In the genomic region with DNA sequence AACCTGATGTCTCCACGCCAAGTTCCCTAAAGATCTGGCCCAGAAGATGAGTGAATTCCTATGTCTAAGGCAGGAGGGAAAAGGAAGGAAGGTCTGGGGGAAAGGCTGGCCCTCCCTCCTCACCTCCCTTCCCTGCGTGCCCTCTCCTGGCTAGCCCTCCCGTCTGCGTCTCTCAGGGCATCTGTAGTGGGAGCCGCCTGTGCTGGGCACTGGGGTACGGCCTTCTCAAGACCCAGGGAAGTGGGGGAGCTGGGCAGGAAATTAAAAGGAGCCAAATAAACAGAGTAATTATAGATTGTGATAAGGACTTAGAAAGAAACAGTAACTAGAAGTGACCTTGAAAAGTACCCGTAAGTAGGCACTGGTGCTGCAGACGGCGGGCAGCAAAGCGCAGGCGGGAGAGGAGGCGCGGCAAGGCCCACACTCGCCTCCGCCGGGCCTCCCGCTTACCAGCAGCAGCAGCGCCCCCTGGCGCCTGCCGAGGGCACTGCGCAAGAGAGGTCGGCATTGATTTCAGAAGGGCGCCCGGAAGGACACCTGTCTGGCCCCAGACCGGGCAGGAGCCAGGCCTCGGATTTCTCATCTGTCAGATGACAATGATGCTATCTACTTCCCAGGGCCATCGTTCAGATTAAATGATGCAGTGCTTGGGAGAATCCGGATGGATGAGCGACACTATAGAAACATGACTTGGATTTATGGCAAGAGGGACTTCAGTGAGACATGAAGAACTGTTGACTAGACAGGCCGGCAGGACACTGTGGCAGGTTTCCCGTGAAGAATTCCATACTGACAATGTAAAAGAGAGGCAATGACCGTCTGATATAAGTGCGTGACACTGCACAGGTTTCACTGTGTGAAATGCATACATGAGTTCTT, we compare ENCODE assay signal across 8 cellular contexts. TPM values are rescaled to one million over a fixed set of nuclear protein-coding genes. Genes with fewer than 3 reads are reported as not detected.
A peak's percentile ranks its signal among the peaks of the same experiment; 100 is the strongest.
DNase-seq lines count a peak whose midpoint lies in the region; TF ChIP-seq lines count a peak whose summit lies in the region.

No MANE protein-coding gene starts in this region.

- peaks cover 21% of the 10 kb centered on the region for H3F3A ChIP-seq in GM23248 (ENCODE audit: insufficient read depth)

- CTCF ChIA-PET in GM10248 (lab: Yijun Ruan, JAX), result interaction anchor here (0.9 to 6.4 kb wide), 14 partner anchors 9 to 703 kb away, joined by 3 to 35 read pairs (median 6); no protein-coding TSS in a partner anchor

- no peaks in the 10 kb centered on the region for H3K9me2 ChIP-seq in GM23248 (ENCODE audit: insufficient read depth)

- H2AFZ ChIP-seq in GM23248, result no peak overlapping the region

- no peaks in the 10 kb centered on the region for H3K9me3 ChIP-seq in GM23248 (ENCODE audit: low read depth)

- intact Hi-C loops in dorsolateral prefrontal cortex (cut with DNase I), result no loop called here

- no peaks in the 10 kb centered on the region for H3K36me3 ChIP-seq in GM23248 (ENCODE audit: low read depth)

- H3K4me3 ChIP-seq in GM23248 (no peak overlapping the region), LNCaP clone FGC (ENCODE audit: low read depth, low read length) (no peak overlapping the region), dorsolateral prefrontal cortex (no peak overlapping the region)

- no peaks in the 10 kb centered on the region; the same call in 1 of the 2 replicates for H3K27me3 ChIP-seq in GM23248 (replicated peaks; ENCODE audit: insufficient read depth)
- H3K27me3 ChIP-seq in dorsolateral prefrontal cortex, result peaks cover 0 to 10% (median 0%) of the 10 kb centered on the region in 45 donors

- no peaks in the 10 kb centered on the region for H4K20me1 ChIP-seq in GM23248 (ENCODE audit: insufficient read depth)

- DNase-seq in GM10248 (ENCODE audit: extremely low spot score) (peak; percentile 86), GM23248 (peak; percentile 59), LNCaP clone FGC (ENCODE audit: low read depth) (peak; percentile 8), dorsolateral prefrontal cortex (peak in 6 of 10 donors; percentile 18 to 62 (median 36)), midbrain (lab: John Stamatoyannopoulos, UW) (peak; percentile 13), NCI-H2081 treated with DMSO at 0.1 percent for 48 hours (lab: John Stamatoyannopoulos, UW) (no peak)
- peak; percentile 87 for DNase-seq in activated CD4-positive, alpha-beta T cell treated with anti-CD3 and anti-CD28 coated beads for 48 hours
- DNase-seq in stimulated activated CD8-positive, alpha-beta memory T cell treated with anti-CD3 and anti-CD28 coated beads, Interleukin-4, amount 100 ng/mL, for 48 hours, result peak; percentile 89

- peak; percentile 94 for TF ChIP-seq CTCF in GM10248 (IDR thresholded peaks at IDR 0.05; ENCODE audit: control extremely low read depth, extremely low read depth, low read depth, missing control alignments)
- peak; percentile 94 for TF ChIP-seq CTCF in LNCaP clone FGC (IDR thresholded peaks at IDR 0.05; ENCODE audit: control insufficient read depth, extremely low read depth, insufficient read depth)
- TF ChIP-seq CTCF in dorsolateral prefrontal cortex (IDR thresholded peaks at IDR 0.05 in 54 of 56, conservative IDR thresholded peaks at IDR 0.05 in 2 of 56; ENCODE audit: low read depth in 1 of 56, partially characterized antibody in 56 of 56), result peak; percentile 57 to 87 (median 80)

- H3K4me1 ChIP-seq in GM23248 (ENCODE audit: insufficient read depth), result peaks cover 37% of the 10 kb centered on the region

- POLR2A ChIA-PET in GM10248 (lab: Yijun Ruan, JAX), result no interaction called here

- no peak overlapping the region for H3K4me2 ChIP-seq in GM23248 (ENCODE audit: unreplicated experiment)

- no peak overlapping the region for H3K9ac ChIP-seq in GM23248

- H3K27ac ChIP-seq in GM23248 (no peak overlapping the region), dorsolateral prefrontal cortex (no peak overlapping the region)

- WGBS in GM23248 (ENCODE audit: low coverage in 1 of 2, low lambda C conversion rate in 2 of 2, missing lambda C conversion rate in 2 of 2), 2 experiments, result 40 to 46% methylated on average over 32 to 33 of the region's 33 CpGs

- in situ Hi-C loops in GM23248 (cut with MboI), result no loop called here

- no peaks in the 10 kb centered on the region for H3K79me2 ChIP-seq in GM23248 (ENCODE audit: insufficient read depth)

RNA-seq across cellular contexts. Expression of a gene that starts 7.3 kb away (rescaled TPM):
- not detected in 2 replicates for total RNA-seq in GM23248 (2014; rRNA removed; shearing (Covaris generic))
- polyA plus RNA-seq in GM23248 (2016; fragmentation: Nextera tagmentation; extraction: Ambion mirVana), result not detected in 2 replicates
- 1 to 10 TPM in 14 of 120 experiments, under 1 TPM in 84, not detected in 22; 0.11 to 2.7 (median 0.51) TPM for total RNA-seq in dorsolateral prefrontal cortex

RNA-seq across cellular contexts. Expression of a gene that starts 31.4 kb away (rescaled TPM):
- under 0.01 TPM in 1 of 2 replicates, not detected in the other for total RNA-seq in GM23248 (2014; rRNA removed; shearing (Covaris generic))
- not detected in 2 replicates for polyA plus RNA-seq in GM23248 (2016; fragmentation: Nextera tagmentation; extraction: Ambion mirVana)
- 1 to 10 TPM in 92 of 120 experiments, under 1 TPM in 28; 0.29 to 4.9 (median 1.4) TPM for total RNA-seq in dorsolateral prefrontal cortex
